21 cellular contexts compared by ENCODE assay signal in genomic region chr19:31913103-31913710, GRCh38.
"Had no signal": no experiment of that assay in that cellular context is flagged by ENCODE, and none has a peak within 500 bp of the region (broad histone marks: within the 10 kb centered on the region; RNA-seq: fewer than 3 reads in every experiment).

No MANE protein-coding gene starts in this region.

- H3K9me3 Mint-ChIP-seq: dendritic cell treated with granulocyte-macrophage colony-stimulating factor and Interleukin-4, amounts not matched to agents 40 ng/mL and 50 ng/mL, for 4 days; effector memory CD8-positive, alpha-beta T cell; nephron progenitor cell had no signal

- H3K4me1 ChIP-seq: esophagus squamous epithelium, gastroesophageal sphincter, stomach, transverse colon had no signal

- DNase-seq: effector memory CD8-positive, alpha-beta T cell; esophagus squamous epithelium; foreskin fibroblast; glutamatergic neuron; left ventricle myocardium superior; mesenchymal stem cell; naive thymus-derived CD4-positive, alpha-beta T cell; nephron progenitor cell; posterior cingulate gyrus; stimulated activated CD4-positive, alpha-beta T cell treated with anti-CD3 and anti-CD28 coated beads, Interleukin-2, amount 100 ng/mL, for 24 hours; stimulated activated CD4-positive, alpha-beta T cell treated with anti-CD3 and anti-CD28 coated beads, Interleukin-4, amount 100 ng/mL, for 4 hours; stimulated activated naive CD4-positive, alpha-beta T cell; stomach; substantia nigra; transverse colon had no signal

- H3K27me3 Mint-ChIP-seq: dendritic cell treated with granulocyte-macrophage colony-stimulating factor and Interleukin-4, amounts not matched to agents 40 ng/mL and 50 ng/mL, for 4 days had no signal

- H3K36me3 Mint-ChIP-seq: naive thymus-derived CD4-positive, alpha-beta T cell had no signal

- H3K4me3 Mint-ChIP-seq: dendritic cell treated with granulocyte-macrophage colony-stimulating factor and Interleukin-4, amounts not matched to agents 40 ng/mL and 50 ng/mL, for 4 days; effector memory CD8-positive, alpha-beta T cell; naive thymus-derived CD4-positive, alpha-beta T cell; nephron progenitor cell had no signal

- H3K27ac Mint-ChIP-seq: dendritic cell treated with granulocyte-macrophage colony-stimulating factor and Interleukin-4, amounts not matched to agents 40 ng/mL and 50 ng/mL, for 4 days; effector memory CD8-positive, alpha-beta T cell; naive thymus-derived CD4-positive, alpha-beta T cell; nephron progenitor cell had no signal

- ATAC-seq: effector memory CD8-positive, alpha-beta T cell; gastroesophageal sphincter; left ventricle myocardium superior; naive thymus-derived CD4-positive, alpha-beta T cell; sciatic nerve had no signal

- H3K9me3 ChIP-seq: esophagus squamous epithelium, gastroesophageal sphincter, stomach, thoracic aorta, transverse colon had no signal

- H3K4me3 ChIP-seq: esophagus squamous epithelium, gastroesophageal sphincter, lung, stomach, thoracic aorta, transverse colon had no signal

- H3K36me3 ChIP-seq: esophagus squamous epithelium, gastroesophageal sphincter, stomach, thoracic aorta, transverse colon had no signal

- H3K27me3 ChIP-seq: esophagus squamous epithelium, gastroesophageal sphincter, transverse colon had no signal

- H3K27ac ChIP-seq: epithelial cell of prostate, esophagus squamous epithelium, gastroesophageal sphincter, stomach, thoracic aorta, transverse colon had no signal
